19 cellular contexts compared by ENCODE assay signal in the genomic region with DNA sequence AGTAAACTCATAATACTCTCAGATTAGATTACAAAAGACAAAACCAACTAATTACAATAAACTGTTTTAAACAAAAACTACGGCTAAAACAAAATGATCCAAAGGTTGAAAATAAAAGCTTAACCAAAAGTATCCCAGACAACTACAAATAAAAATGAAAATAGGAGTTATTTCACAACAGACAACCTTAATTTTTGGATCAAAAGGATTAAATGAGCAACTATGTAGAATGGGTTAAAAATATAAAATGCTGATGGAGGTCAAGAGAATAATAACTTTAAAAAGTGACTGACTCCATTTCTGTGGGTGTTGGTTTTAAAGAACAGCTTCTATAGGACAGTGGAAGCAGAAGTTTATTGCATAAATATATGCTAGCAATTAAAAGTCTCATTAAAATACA. TPM values are rescaled to one million over a fixed set of nuclear protein-coding genes. Genes with fewer than 3 reads are reported as not detected.
DNase-seq lines count a peak whose midpoint lies in the region; ATAC-seq and TF ChIP-seq lines count a peak whose summit lies in the region.
"Had no signal": no experiment of that assay in that cellular context is flagged by ENCODE, and none has a peak within 500 bp of the region (broad histone marks: within the 10 kb centered on the region; RNA-seq: fewer than 3 reads in every experiment).

No MANE protein-coding gene starts in this region.

- WGBS in suprapubic skin, result 95% methylated on average over 1 of the region's 1 CpG

- no peak overlapping the region for H3K4me3 ChIP-seq in CD4-positive, CD25-positive, alpha-beta regulatory T cell (ENCODE audit: low read depth, low read length)
- no peak overlapping the region for H3K4me3 ChIP-seq in CD4-positive, alpha-beta memory T cell (ENCODE audit: low read length in 2 of 2)
- no peak overlapping the region for H3K4me3 ChIP-seq in suprapubic skin
- H3K4me3 ChIP-seq: GM23338 had no signal

- peak overlapping the region; percentile 79 for H3K27ac ChIP-seq in CD4-positive, CD25-positive, alpha-beta regulatory T cell (ENCODE audit: insufficient read depth, low read length, poor library complexity, severe bottlenecking)
- peak overlapping the region; percentile 23 for H3K27ac ChIP-seq in CD4-positive, alpha-beta memory T cell (ENCODE audit: low read depth, low read length)
- H3K27ac ChIP-seq in suprapubic skin, result no peak overlapping the region

- TF ChIP-seq POLR2A in suprapubic skin (IDR thresholded peaks at IDR 0.05), result no peak

- no peaks in the 10 kb centered on the region for H3K27me3 ChIP-seq in CD4-positive, CD25-positive, alpha-beta regulatory T cell (ENCODE audit: control insufficient read depth, insufficient read depth, low read length)
- no peaks in the 10 kb centered on the region for H3K27me3 ChIP-seq in CD4-positive, alpha-beta memory T cell (ENCODE audit: insufficient read depth, low read length)
- no peaks in the 10 kb centered on the region for H3K27me3 ChIP-seq in suprapubic skin
- H3K27me3 ChIP-seq: BE2C had no signal

- intact Hi-C loops in CD4-positive, alpha-beta memory T cell (cut with micrococcal nuclease), result no loop called here
- intact Hi-C loops in left colon (cut with DNase I, micrococcal nuclease), result no loop called here

- H3K36me3 ChIP-seq in CD4-positive, CD25-positive, alpha-beta regulatory T cell (ENCODE audit: control insufficient read depth, insufficient read depth, low read length), result peaks cover 7% of the 10 kb centered on the region
- no peaks in the 10 kb centered on the region for H3K36me3 ChIP-seq in CD4-positive, alpha-beta memory T cell (ENCODE audit: insufficient read depth, low read length)
- H3K36me3 ChIP-seq in suprapubic skin, result peaks cover under 1% of the 10 kb centered on the region
- H3K36me3 ChIP-seq: BE2C had no signal

- TF ChIP-seq EP300 in suprapubic skin (IDR thresholded peaks at IDR 0.05), result no peak

- DNase-seq in CD4-positive, CD25-positive, alpha-beta regulatory T cell, result no peak
- no peak for DNase-seq in CD4-positive, alpha-beta memory T cell
- no peak for DNase-seq in WTC11 (ENCODE audit: low spot score)
- no peak for DNase-seq in effector memory CD8-positive, alpha-beta T cell
- DNase-seq in suprapubic skin (ENCODE audit: low spot score in 2 of 2), result no peak
- no peak for DNase-seq in left colon
- DNase-seq: BE2C; GF-D8; KG1; NCI-H1417 treated with DMSO at 0.1 percent for 48 hours; NCI-H1930; NCI-H2171 treated with DMSO at 0.1 percent for 48 hours; NCI-H446 treated with DMSO at 0.1 percent for 48 hours; NK-92 treated with Interleukin-12 subunit alpha and Interleukin-12 subunit beta, amount 100 ng/mL, for 24 hours; SHP77 treated with DMSO at 0.1 percent for 48 hours had no signal

- POLR2A ChIA-PET in CD4-positive, alpha-beta memory T cell (lab: Charles Lee; ENCODE audit: partially characterized antibody), result interaction anchor here (2.5 kb wide), 1 partner anchor 28 kb away, joined by 26 read pairs; a partner anchor contains a TSS
- POLR2A ChIA-PET in WTC11 (lab: Charles Lee), result no interaction called here

- TF ChIP-seq CTCF in WTC11 (IDR thresholded peaks at IDR 0.05) (no peak), suprapubic skin (IDR thresholded peaks at IDR 0.05) (no peak)

- H3K36me3 Mint-ChIP-seq in CD4-positive, CD25-positive, alpha-beta regulatory T cell, result peaks cover 9% of the 10 kb centered on the region
- peaks cover 5 to 18% of the 10 kb centered on the region in 2 donors for H3K36me3 Mint-ChIP-seq in CD4-positive, alpha-beta memory T cell
- peaks cover 4% of the 10 kb centered on the region; the same call in 1 of the 2 replicates for H3K36me3 Mint-ChIP-seq in WTC11
- peaks cover under 1% of the 10 kb centered on the region for H3K36me3 Mint-ChIP-seq in effector memory CD8-positive, alpha-beta T cell (ENCODE audit: insufficient read depth)

- H3K4me1 ChIP-seq in CD4-positive, CD25-positive, alpha-beta regulatory T cell (ENCODE audit: control insufficient read depth, insufficient read depth, low read length, poor library complexity, severe bottlenecking), result peaks cover 16% of the 10 kb centered on the region
- H3K4me1 ChIP-seq in CD4-positive, alpha-beta memory T cell (ENCODE audit: insufficient read depth, low read length), result peaks cover 26% of the 10 kb centered on the region
- H3K4me1 ChIP-seq in suprapubic skin, result peaks cover 24% of the 10 kb centered on the region
- H3K4me1 ChIP-seq: BE2C had no signal

- H3K27ac Mint-ChIP-seq in CD4-positive, CD25-positive, alpha-beta regulatory T cell, result peak overlapping the region; percentile 90 to 91 (median 91)
- H3K27ac Mint-ChIP-seq in CD4-positive, alpha-beta memory T cell, result peak overlapping the region; percentile 69 to 98 (median 90)
- H3K27ac Mint-ChIP-seq in WTC11, result peak overlapping the region; percentile 35; the same call in 1 of the 2 replicates
- H3K27ac Mint-ChIP-seq in effector memory CD8-positive, alpha-beta T cell, result peak overlapping the region; percentile 91 to 93
- H3K27ac Mint-ChIP-seq: GM23338 had no signal

- ATAC-seq in CD4-positive, CD25-positive, alpha-beta regulatory T cell (ENCODE audit: low read depth in 2 of 2), result no peak
- ATAC-seq in WTC11 (no peak), HG03342 (IDR thresholded peaks at IDR 0.05; ENCODE audit: unreplicated experiment) (no peak), left colon (no peak)
- ATAC-seq in effector memory CD8-positive, alpha-beta T cell (replicated peaks), result no peak
- ATAC-seq: GM23338, HCT116, HepG2 had no signal

- H3K9me3 Mint-ChIP-seq in CD4-positive, CD25-positive, alpha-beta regulatory T cell, result no peaks in the 10 kb centered on the region
- H3K9me3 Mint-ChIP-seq in CD4-positive, alpha-beta memory T cell, result no peaks in the 10 kb centered on the region
- no peaks in the 10 kb centered on the region for H3K9me3 Mint-ChIP-seq in WTC11
- H3K9me3 Mint-ChIP-seq in effector memory CD8-positive, alpha-beta T cell, result no peaks in the 10 kb centered on the region
- H3K9me3 Mint-ChIP-seq: GM23338 had no signal

- peak overlapping the region in 2 of 4 donors; percentile 31 to 38 for H3K4me3 Mint-ChIP-seq in CD4-positive, CD25-positive, alpha-beta regulatory T cell
- peak overlapping the region in 7 of 8 donors; percentile 26 to 86 (median 39) for H3K4me3 Mint-ChIP-seq in CD4-positive, alpha-beta memory T cell
- no peak overlapping the region for H3K4me3 Mint-ChIP-seq in WTC11
- peak overlapping the region in 1 of 2 donors; percentile 63 for H3K4me3 Mint-ChIP-seq in effector memory CD8-positive, alpha-beta T cell
- H3K4me3 Mint-ChIP-seq: GM23338 had no signal

- CTCF ChIA-PET in CD4-positive, alpha-beta memory T cell (lab: Charles Lee; ENCODE audit: partially characterized antibody), result interaction anchor here (0.8 kb wide), 1 partner anchor 101 kb away, joined by 4 read pairs; no protein-coding TSS in a partner anchor
- CTCF ChIA-PET in WTC11 (lab: Charles Lee), result interaction anchor here (0.6 to 0.9 kb wide), 2 partner anchors 67 to 176 kb away, joined by 3 read pairs; no protein-coding TSS in a partner anchor

- H3K4me1 Mint-ChIP-seq in CD4-positive, CD25-positive, alpha-beta regulatory T cell, result peaks cover 30 to 68% (median 51%) of the 10 kb centered on the region in 4 donors
- peaks cover 37 to 54% (median 45%) of the 10 kb centered on the region in 4 donors for H3K4me1 Mint-ChIP-seq in CD4-positive, alpha-beta memory T cell
- H3K4me1 Mint-ChIP-seq in WTC11, result peaks cover 40% of the 10 kb centered on the region
- peaks cover 16 to 31% of the 10 kb centered on the region in 2 donors for H3K4me1 Mint-ChIP-seq in effector memory CD8-positive, alpha-beta T cell (ENCODE audit: low read depth in 2 of 2)

- no peaks in the 10 kb centered on the region for H3K9me3 ChIP-seq in CD4-positive, CD25-positive, alpha-beta regulatory T cell (ENCODE audit: control insufficient read depth in 2 of 2, low read length in 2 of 2)
- no peaks in the 10 kb centered on the region for H3K9me3 ChIP-seq in CD4-positive, alpha-beta memory T cell (ENCODE audit: control insufficient read depth in 1 of 2, low read length in 2 of 2)
- H3K9me3 ChIP-seq in suprapubic skin, result no peaks in the 10 kb centered on the region
- H3K9me3 ChIP-seq: BE2C had no signal

- no peaks in the 10 kb centered on the region for H3K27me3 Mint-ChIP-seq in CD4-positive, CD25-positive, alpha-beta regulatory T cell
- H3K27me3 Mint-ChIP-seq in CD4-positive, alpha-beta memory T cell, result no peaks in the 10 kb centered on the region
- H3K27me3 Mint-ChIP-seq in WTC11 (ENCODE audit: low read depth), result no peaks in the 10 kb centered on the region
- no peaks in the 10 kb centered on the region for H3K27me3 Mint-ChIP-seq in effector memory CD8-positive, alpha-beta T cell

TF ChIP-seq in WTC11, 78 proteins besides CTCF, POLR2A, EP300 and RAD21 (continues in another document):
- TF ChIP-seq TCF7 (CRISPR knock-in tag; IDR thresholded peaks at IDR 0.05; ENCODE audit: low read depth) (no peak), SMAD4 (CRISPR knock-in tag; IDR thresholded peaks at IDR 0.05) (no peak), JAZF1 (CRISPR knock-in tag; IDR thresholded peaks at IDR 0.05) (no peak), ELF4 (CRISPR knock-in tag; IDR thresholded peaks at IDR 0.05; ENCODE audit: low read depth) (no peak)
- TF ChIP-seq, protein P1, sequence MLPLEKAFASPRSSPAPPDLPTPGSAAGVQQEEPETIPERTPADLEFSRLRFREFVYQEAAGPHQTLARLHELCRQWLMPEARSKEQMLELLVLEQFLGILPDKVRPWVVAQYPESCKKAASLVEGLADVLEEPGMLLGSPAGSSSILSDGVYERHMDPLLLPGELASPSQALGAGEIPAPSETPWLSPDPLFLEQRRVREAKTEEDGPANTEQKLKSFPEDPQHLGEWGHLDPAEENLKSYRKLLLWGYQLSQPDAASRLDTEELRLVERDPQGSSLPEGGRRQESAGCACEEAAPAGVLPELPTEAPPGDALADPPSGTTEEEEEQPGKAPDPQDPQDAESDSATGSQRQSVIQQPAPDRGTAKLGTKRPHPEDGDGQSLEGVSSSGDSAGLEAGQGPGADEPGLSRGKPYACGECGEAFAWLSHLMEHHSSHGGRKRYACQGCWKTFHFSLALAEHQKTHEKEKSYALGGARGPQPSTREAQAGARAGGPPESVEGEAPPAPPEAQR (CRISPR knock-in tag; IDR thresholded peaks at IDR 0.05), result no peak
- TF ChIP-seq, protein P2, sequence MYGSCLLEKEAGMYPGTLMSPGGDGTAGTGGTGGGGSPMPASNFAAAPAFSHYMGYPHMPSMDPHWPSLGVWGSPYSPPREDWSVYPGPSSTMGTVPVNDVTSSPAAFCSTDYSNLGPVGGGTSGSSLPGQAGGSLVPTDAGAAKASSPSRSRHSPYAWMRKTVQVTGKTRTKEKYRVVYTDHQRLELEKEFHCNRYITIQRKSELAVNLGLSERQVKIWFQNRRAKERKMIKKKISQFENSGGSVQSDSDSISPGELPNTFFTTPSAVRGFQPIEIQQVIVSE (CRISPR knock-in tag; IDR thresholded peaks at IDR 0.05; ENCODE audit: borderline replicate concordance), result no peak

RNA-seq across cellular contexts. Expression of a gene that starts 28.6 kb away (rescaled TPM):
- total RNA-seq in CD4-positive, CD25-positive, alpha-beta regulatory T cell, result 39.2 TPM
- polyA plus RNA-seq in CD4-positive, CD25-positive, alpha-beta regulatory T cell, result 10 to 100 TPM; 12.9 to 18.1 (median 16.3) TPM
- total RNA-seq in CD4-positive, alpha-beta memory T cell, result 10 to 100 TPM; 50.1 to 51.8 TPM
- polyA plus RNA-seq in CD4-positive, alpha-beta memory T cell, result 10 to 100 TPM in 1 of 2 donors, 1 to 10 TPM in 1; 7.5 to 28.9 TPM
- total RNA-seq in WTC11 (2021), result 45.9 to 54.1 TPM (median 51.1 TPM) in 3 replicates
- 10 to 100 TPM; 30.8 to 53.3 (median 35.9) TPM for total RNA-seq in suprapubic skin
- total RNA-seq in left colon, result 10 to 100 TPM; 13.7 to 14.2 TPM

Comparison
In these comparisons a context has a peak if more than half of its experiments do, and no peak if none do; other contexts are left out.
1. H3K27ac Mint-ChIP-seq: peak in every context shown above with its lines; median percentile 92 in effector memory CD8-positive, alpha-beta T cell; 91 in CD4-positive, CD25-positive, alpha-beta regulatory T cell; 90 in CD4-positive, alpha-beta memory T cell; 35 in WTC11.